15 cellular contexts compared by ENCODE assay signal in the genomic region with DNA sequence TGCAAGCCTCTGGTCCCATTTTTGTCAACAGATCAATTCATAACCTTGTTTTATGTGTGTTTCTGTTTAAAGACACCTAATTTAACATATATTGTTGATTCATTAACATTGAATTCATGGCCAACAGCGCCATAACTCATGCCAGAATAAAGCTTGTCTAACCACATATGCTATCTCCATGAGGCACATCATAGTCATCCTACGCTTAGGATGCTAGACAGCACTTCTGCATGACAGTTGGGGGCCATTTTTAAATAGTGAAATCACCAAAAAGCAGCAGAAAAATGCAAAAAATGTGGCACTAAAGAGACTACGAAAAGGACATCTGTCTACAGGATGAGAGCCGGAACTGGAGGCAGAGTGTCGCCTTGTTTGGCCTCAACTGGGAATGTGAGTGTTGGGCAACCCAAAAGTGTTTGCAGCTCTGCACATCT. TPM values are rescaled to one million over a fixed set of nuclear protein-coding genes. Genes with fewer than 3 reads are reported as not detected.
DNase-seq lines count a peak whose midpoint lies in the region; ATAC-seq, FAIRE-seq and TF ChIP-seq lines count a peak whose summit lies in the region.
"Had no signal": no experiment of that assay in that cellular context is flagged by ENCODE, and none has a peak within 500 bp of the region (broad histone marks: within the 10 kb centered on the region; RNA-seq: fewer than 3 reads in every experiment).

No MANE protein-coding gene starts in this region.

- H3K4me1 ChIP-seq in A673 (ENCODE audit: insufficient read depth, low read length, poor library complexity, severe bottlenecking) = peaks cover 65% of the 10 kb centered on the region
- H3K4me1 ChIP-seq in foreskin keratinocyte = peaks cover 41% of the 10 kb centered on the region

- H3K27ac ChIP-seq in A673 (ENCODE audit: low read depth, low read length, poor library complexity, severe bottlenecking) (peak overlapping the region; percentile 68), RWPE1 (peak overlapping the region; percentile 89; the same call in 1 of the 2 replicates), foreskin keratinocyte (no peak overlapping the region)

- H3K27me3 ChIP-seq in A673 (replicated peaks; ENCODE audit: insufficient read depth, low read depth, low read length, poor library complexity) (no peaks in the 10 kb centered on the region), foreskin keratinocyte (no peaks in the 10 kb centered on the region)

- CTCF ChIA-PET in A673 (lab: Charles Lee) = interaction anchor here (1.2 kb wide), 1 partner anchor 11 kb away, joined by 4 read pairs; no protein-coding TSS in a partner anchor
- CTCF ChIA-PET in RWPE1 (lab: Yijun Ruan, JAX) = interaction anchor here (0.7 kb wide), 1 partner anchor 256 kb away, joined by 3 read pairs; no protein-coding TSS in a partner anchor

- DNase-seq in A673 (ENCODE audit: low spot score) (peak; percentile 81), HCEC 1CT (peak; percentile 69), RWPE1 (ENCODE audit: low spot score) (no peak), foreskin keratinocyte (peak in 1 of 2 donors; percentile 33), head of caudate nucleus (no peak), urothelium cell line (ENCODE audit: low spot score) (no peak), medulla oblongata (ENCODE audit: extremely low spot score) (no peak)
- DNase-seq: activated CD4-positive, CD25-positive, alpha-beta regulatory T cell; activated naive CD4-positive, alpha-beta T cell treated with Interleukin-2 at 50 U/mL for 16 hours; Calu3; naive thymus-derived CD4-positive, alpha-beta T cell; NCI-H1417 had no signal

- ATAC-seq in foreskin keratinocyte (peak; percentile 70), HG03439 (IDR thresholded peaks at IDR 0.05; ENCODE audit: unreplicated experiment) (no peak)
- ATAC-seq: left lobe of liver; naive thymus-derived CD4-positive, alpha-beta T cell had no signal

- no TSS peak for BruUV-seq in A673 (replicated peaks; lab: Mats Ljungman, UMichigan)

- no peak overlapping the region for H3K4me3 ChIP-seq in A673 (ENCODE audit: low read depth, low read length, poor library complexity, severe bottlenecking)
- H3K4me3 ChIP-seq: A549 had no signal

- H3K36me3 ChIP-seq in A673 (ENCODE audit: insufficient read depth, low read length, poor library complexity, severe bottlenecking) = no peaks in the 10 kb centered on the region

- TF ChIP-seq CTCF in A673 (conservative IDR thresholded peaks at IDR 0.05; ENCODE audit: low read depth, low read length) = no peak
- TF ChIP-seq CTCF in RWPE1 (conservative IDR thresholded peaks at IDR 0.05; ENCODE audit: low read depth) = no peak
- peak; percentile 13 for TF ChIP-seq CTCF in foreskin keratinocyte (conservative IDR thresholded peaks at IDR 0.05)

- intact Hi-C loops in A673 (cut with micrococcal nuclease; ENCODE audit: unreplicated experiment) = no loop called here
- intact Hi-C loops in head of caudate nucleus (cut with DNase I) = no loop called here

- POLR2A ChIA-PET in A673 (lab: Charles Lee; ENCODE audit: low non-redundant PET) (no interaction called here), RWPE1 (lab: Yijun Ruan, JAX; ENCODE audit: low non-redundant PET) (no interaction called here)

- H3K9me3 ChIP-seq in A673 (ENCODE audit: low read depth, low read length, poor library complexity, severe bottlenecking) = no peaks in the 10 kb centered on the region
- H3K9me3 ChIP-seq: A549 had no signal

- FAIRE-seq in urothelium cell line (lab: Jason Lieb, UNC) = no peak
- FAIRE-seq: A549 had no signal

RNA-seq across cellular contexts. Expression of gene TRAM2, which starts 37.9 kb away (rescaled TPM):
- total RNA-seq in A673 (2021) (20.9 and 21.9 TPM in 2 replicates), foreskin keratinocyte (23.3 and 34.9 TPM in 2 replicates)
- polyA plus RNA-seq in foreskin keratinocyte = 7.7 and 9.1 TPM in 2 replicates

Comparison
In these comparisons a context has a peak if more than half of its experiments do, and no peak if none do; other contexts are left out.
1. DNase-seq: peak in A673 (single experiment) and HCEC 1CT (single experiment); none in RWPE1 (single experiment), head of caudate nucleus (0 of 42), urothelium cell line (single experiment) and medulla oblongata (single experiment).